Comparison of ENCODE assay signal across 20 cellular contexts in the genomic region with DNA sequence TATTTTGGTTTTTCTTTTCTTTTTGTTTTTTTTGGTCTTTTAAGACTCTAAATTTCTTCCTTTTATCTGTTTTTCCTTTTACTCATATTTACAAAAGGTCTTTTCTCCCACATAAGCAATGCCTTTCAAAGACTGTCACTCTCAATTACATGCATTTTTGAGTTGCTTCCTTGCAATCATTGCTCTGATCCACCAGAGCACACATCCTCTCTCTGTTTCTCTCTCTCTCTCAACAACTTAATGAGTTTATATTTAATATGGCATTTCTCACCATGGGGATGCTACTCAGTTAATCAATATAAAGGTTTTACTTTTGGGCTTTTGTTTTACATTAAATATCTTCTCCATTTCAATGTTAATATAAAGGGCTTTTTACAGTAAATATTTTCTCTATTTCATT.
"Had no signal": no experiment of that assay in that cellular context is flagged by ENCODE, and none has a peak within 500 bp of the region (broad histone marks: within the 10 kb centered on the region; RNA-seq: fewer than 3 reads in every experiment).

No MANE protein-coding gene starts in this region.

- H3K4me1 Mint-ChIP-seq: nephron had no signal

- H3K36me3 ChIP-seq: esophagus muscularis mucosa, gastroesophageal sphincter, left ventricle myocardium inferior, lower lobe of right lung, neutrophil, right atrium auricular region, stomach, thoracic aorta, transverse colon had no signal

- H3K4me3 Mint-ChIP-seq: effector memory CD8-positive, alpha-beta T cell; memory B cell; nephron had no signal

- H3K9me3 ChIP-seq: esophagus muscularis mucosa, gastroesophageal sphincter, left ventricle myocardium inferior, lower lobe of right lung, neutrophil, right atrium auricular region, stomach, thoracic aorta, transverse colon had no signal

- ATAC-seq: effector memory CD8-positive, alpha-beta T cell; gastroesophageal sphincter; lower lobe of right lung had no signal

- H3K36me3 Mint-ChIP-seq: memory B cell had no signal

- H3K27me3 ChIP-seq: esophagus muscularis mucosa, neutrophil, right atrium auricular region, stomach had no signal

- H3K27ac ChIP-seq: epithelial cell of prostate, esophagus muscularis mucosa, gastroesophageal sphincter, left ventricle myocardium inferior, lower lobe of right lung, neutrophil, right atrium auricular region, stomach, thoracic aorta, transverse colon had no signal

- DNase-seq: effector memory CD8-positive, alpha-beta T cell; glutamatergic neuron; left ventricle myocardium inferior; lower lobe of right lung; midbrain; posterior cingulate gyrus; small intestine; stimulated activated CD4-positive, alpha-beta T cell treated with anti-CD3 and anti-CD28 coated beads, Interleukin-12 subunit alpha, Interleukin-12 subunit beta, amount 100 ng/mL, for 4 hours; stimulated activated naive CD4-positive, alpha-beta T cell; stomach; substantia nigra; transverse colon had no signal

- H3K4me1 ChIP-seq: esophagus muscularis mucosa, gastroesophageal sphincter, left ventricle myocardium inferior, lower lobe of right lung, right atrium auricular region, stomach, transverse colon had no signal

- H3K27ac Mint-ChIP-seq: effector memory CD8-positive, alpha-beta T cell; memory B cell; nephron had no signal

- H3K4me3 ChIP-seq: esophagus muscularis mucosa, gastroesophageal sphincter, left ventricle myocardium inferior, lower lobe of right lung, right atrium auricular region, stomach, thoracic aorta, transverse colon had no signal

- H3K9me3 Mint-ChIP-seq: effector memory CD8-positive, alpha-beta T cell; nephron had no signal
